Comparison of ENCODE assay signal across 8 cellular contexts in the genomic region with DNA sequence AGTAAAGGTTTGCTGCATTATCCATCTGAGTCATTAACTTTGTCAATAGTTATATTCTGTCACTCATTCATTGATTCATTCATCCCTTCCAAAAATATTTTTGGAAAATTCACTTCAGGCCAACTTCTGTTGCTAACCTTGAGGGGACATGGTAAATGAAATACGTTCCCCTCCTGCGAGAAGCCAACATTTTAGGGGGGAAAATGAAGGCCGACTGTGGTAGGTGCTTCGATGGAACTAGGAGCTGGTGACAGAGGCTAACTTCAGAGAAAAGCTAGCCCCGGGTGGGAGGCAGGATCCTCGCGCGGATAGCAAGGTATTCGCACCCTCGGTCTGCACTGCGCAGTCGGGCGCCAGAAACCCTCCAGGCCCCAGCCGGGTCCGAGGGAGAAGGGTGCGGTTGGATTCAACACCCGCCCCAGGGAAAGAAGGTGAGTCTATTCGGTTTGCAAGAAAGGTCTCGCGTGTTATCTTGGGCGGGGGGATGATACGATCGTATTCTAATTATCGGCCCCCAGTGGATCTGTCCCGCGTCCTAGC.
A peak's percentile ranks its signal among the peaks of the same experiment; 100 is the strongest.
DNase-seq lines count a peak whose midpoint lies in the region; ATAC-seq and TF ChIP-seq lines count a peak whose summit lies in the region.

No MANE protein-coding gene starts in this region.

- peaks cover 10% of the 10 kb centered on the region for H3K4me1 ChIP-seq in ACC112 (ENCODE audit: control insufficient read depth, insufficient read depth, low read length, unreplicated experiment)

- peaks cover 42% of the 10 kb centered on the region for H3K79me2 ChIP-seq in ACC112 (ENCODE audit: control insufficient read depth, insufficient read depth, low read length, unreplicated experiment)

- no peaks in the 10 kb centered on the region for H3K36me3 ChIP-seq in ACC112 (ENCODE audit: insufficient read depth, low read length)

- H3K4me3 ChIP-seq in ACC112 (ENCODE audit: low read depth, low read length) (peak overlapping the region; percentile 98), astrocyte of the cerebellum (ENCODE audit: low read depth, low read length) (peak overlapping the region; percentile 87)

- no peaks in the 10 kb centered on the region for H3K27me3 ChIP-seq in ACC112 (ENCODE audit: insufficient read depth, low read length)
- no peaks in the 10 kb centered on the region for H3K27me3 ChIP-seq in layer of hippocampus (ENCODE audit: control insufficient read depth, insufficient read depth, low read length)

- peak overlapping the region; percentile 36; the same call in 1 of the 2 replicates for H3K27ac ChIP-seq in ACC112 (ENCODE audit: low read depth, low read length)
- H3K27ac ChIP-seq in layer of hippocampus (ENCODE audit: low read depth, low read length), result peak overlapping the region; percentile 72

- H2AFZ ChIP-seq in ACC112 (ENCODE audit: low read length, unreplicated experiment), result peak overlapping the region; percentile 99

- ATAC-seq in GM19043 (IDR thresholded peaks at IDR 0.05; ENCODE audit: low read depth, unreplicated experiment), result peak; percentile 11

- DNase-seq in HPDE6-E6E7 (ENCODE audit: extremely low spot score) (peak; percentile 7), astrocyte of the cerebellum (ENCODE audit: low read depth) (no peak), superior temporal gyrus (ENCODE audit: extremely low spot score) (peak; percentile 32), HK-2 (ENCODE audit: unreplicated experiment) (no peak), NOMO-1 treated with dmso at 0.1 percent for 144 hours (lab: John Stamatoyannopoulos, UW; ENCODE audit: unreplicated experiment) (no peak)

- no peak for TF ChIP-seq CTCF in astrocyte of the cerebellum (IDR thresholded peaks at IDR 0.05; ENCODE audit: low read depth, low read length, missing control alignments)

- in situ Hi-C loops in astrocyte of the cerebellum (cut with HindIII; ENCODE audit: low sequenced_read_pairs), result no loop called here

Comparison
In these comparisons a context has a peak if more than half of its experiments do, and no peak if none do; other contexts are left out.
1. DNase-seq: peak in HPDE6-E6E7 (single experiment) and superior temporal gyrus (single experiment); none in astrocyte of the cerebellum (single experiment), HK-2 (single experiment) and NOMO-1 treated with dmso at 0.1 percent for 144 hours (single experiment).